Comparison of ENCODE assay signal across 31 cellular contexts in genomic region chr5:113226337-113226736, GRCh38.
"Had no signal": no experiment of that assay in that cellular context is flagged by ENCODE, and none has a peak within 500 bp of the region (broad histone marks: within the 10 kb centered on the region; RNA-seq: fewer than 3 reads in every experiment).

No MANE protein-coding gene starts in this region.

- H3K4me3 ChIP-seq: adrenal gland, body of pancreas, esophagus muscularis mucosa, gastrocnemius medialis, heart right ventricle had no signal

- DNase-seq: activated CD4-positive, alpha-beta memory T cell treated with anti-CD3 and anti-CD28 coated beads for 36 hours; activated CD4-positive, alpha-beta T cell treated with anti-CD3 and anti-CD28 coated beads for 36 hours; activated CD4-positive, alpha-beta T cell treated with anti-CD3 and anti-CD28 coated beads, Interleukin-2, amount 10 ng/mL, durations not matched to agents 24 days and 14 days; activated CD4-positive, CD25-positive, alpha-beta regulatory T cell; activated CD4-positive, CD25-positive, alpha-beta regulatory T cell treated with anti-CD3 and anti-CD28 coated beads, Interleukin-2, amount 50 U/mL, for 72 hours; activated CD8-positive, alpha-beta memory T cell treated with anti-CD3 and anti-CD28 coated beads, Interleukin-2, amount 10 ng/mL, durations not matched to agents 7 days and 5 days; activated CD8-positive, alpha-beta memory T cell treated with anti-CD3 and anti-CD28 coated beads, Interleukin-2, amount 50 U/mL, for 4 hours; activated CD8-positive, alpha-beta T cell treated with anti-CD3 and anti-CD28 coated beads, Interleukin-2, amount 10 ng/mL, durations not matched to agents 7 days and 5 days; activated effector memory CD4-positive, alpha-beta T cell treated with anti-CD3 and anti-CD28 coated beads, Interleukin-2, amount 50 U/mL, for 16 hours; activated naive CD4-positive, alpha-beta T cell treated with anti-CD3 and anti-CD28 coated beads for 36 hours; activated naive CD8-positive, alpha-beta T cell treated with anti-CD3 and anti-CD28 coated beads for 36 hours; activated naive CD8-positive, alpha-beta T cell treated with anti-CD3 and anti-CD28 coated beads, Interleukin-2, amount 50 U/mL, for 24 hours; activated T-cell treated with anti-CD3 and anti-CD28 coated beads, Interleukin-2, amount 50 U/mL, for 1 hour; activated T-cell treated with anti-CD3 and anti-CD28 coated beads, Interleukin-2, amount 50 U/mL, for 48 hours; adrenal gland; amygdala; aorta; body of pancreas; caudate nucleus; cortex of kidney; dermis blood vessel endothelial cell; effector CD4-positive, alpha-beta T cell; effector memory CD8-positive, alpha-beta T cell; erythroblast; foreskin keratinocyte; gastrocnemius medialis; glutamatergic neuron; heart right ventricle; T-cell had no signal

- H3K36me3 ChIP-seq: adrenal gland, esophagus muscularis mucosa, gastrocnemius medialis, heart right ventricle had no signal

- ATAC-seq: activated CD4-positive, alpha-beta T cell treated with anti-CD3 and anti-CD28 coated beads for 36 hours; activated CD8-positive, alpha-beta memory T cell treated with anti-CD3 and anti-CD28 coated beads, Interleukin-2, amount 10 ng/mL, durations not matched to agents 7 days and 5 days; activated CD8-positive, alpha-beta T cell treated with anti-CD3 and anti-CD28 coated beads, Interleukin-2, amount 10 ng/mL, durations not matched to agents 7 days and 5 days; activated naive CD8-positive, alpha-beta T cell treated with anti-CD3 and anti-CD28 coated beads, Interleukin-2, amount 50 U/mL, for 24 hours; body of pancreas; effector memory CD8-positive, alpha-beta T cell; foreskin keratinocyte; gastrocnemius medialis; heart right ventricle; T-cell had no signal

- H3K27ac ChIP-seq: adrenal gland, body of pancreas, esophagus muscularis mucosa, foreskin keratinocyte had no signal

- H3K4me1 ChIP-seq: body of pancreas had no signal

- H3K27me3 ChIP-seq: adrenal gland, body of pancreas, esophagus muscularis mucosa, foreskin keratinocyte, gastrocnemius medialis, heart right ventricle had no signal

- FAIRE-seq: colon had no signal

- H3K9me3 ChIP-seq: adrenal gland, body of pancreas, esophagus muscularis mucosa, gastrocnemius medialis, heart right ventricle had no signal
